Comparison of ENCODE assay signal across 21 cellular contexts in genomic region chr17:72175263-72175662, GRCh38. TPM values are rescaled to one million over a fixed set of nuclear protein-coding genes. Genes with fewer than 3 reads are reported as not detected.
DNase-seq lines count a peak whose midpoint lies in the region; ATAC-seq and TF ChIP-seq lines count a peak whose summit lies in the region.
"Had no signal": no experiment of that assay in that cellular context is flagged by ENCODE, and none has a peak within 500 bp of the region (broad histone marks: within the 10 kb centered on the region; RNA-seq: fewer than 3 reads in every experiment).

No MANE protein-coding gene starts in this region.

- H3K36me3 ChIP-seq in body of pancreas (replicated peaks in 1 of 2; ENCODE audit: insufficient read depth in 1 of 2, low read depth in 2 of 2) (no peaks in the 10 kb centered on the region), neuronal stem cell (replicated peaks in 1 of 2; ENCODE audit: control insufficient read depth in 2 of 2, insufficient read depth in 2 of 2, low read length in 2 of 2) (no peaks in the 10 kb centered on the region)
- H3K36me3 ChIP-seq: HAP-1 had no signal

- DNase-seq in COLO668 (lab: John Stamatoyannopoulos, UW; ENCODE audit: unreplicated experiment) (peak; percentile 13), NCI-H69 (lab: John Stamatoyannopoulos, UW) (peak; percentile 71), body of pancreas (peak in 1 of 4 donors; percentile 36), neuronal stem cell (ENCODE audit: low spot score) (no peak), NK-92 (lab: John Stamatoyannopoulos, UW; ENCODE audit: unreplicated experiment) (no peak), mucosa of gallbladder (ENCODE audit: low spot score) (no peak), NCI-H187 (lab: John Stamatoyannopoulos, UW) (no peak)
- no peak for DNase-seq in activated T-cell treated with anti-CD3 and anti-CD28 coated beads, Interleukin-2, amount 50 U/mL, for 48 hours
- DNase-seq: ACHN; AML-193; NCI-H1417; NCI-H187 treated with DMSO at 0.1 percent for 48 hours; NCI-H2227 treated with DMSO at 0.1 percent for 48 hours; NK-92 treated with Interleukin-12 subunit alpha and Interleukin-12 subunit beta, amount 100 ng/mL, for 24 hours; SHP77 treated with DMSO at 0.1 percent for 48 hours; T-cell had no signal

- ATAC-seq in body of pancreas = no peak
- ATAC-seq: K562, SK-N-SH treated with all-trans-retinoic acid at 6 μM for 48 hours, T-cell had no signal

- no peaks in the 10 kb centered on the region for H3K9me3 ChIP-seq in body of pancreas
- no peaks in the 10 kb centered on the region for H3K9me3 ChIP-seq in neuronal stem cell (replicated peaks in 1 of 2; ENCODE audit: control insufficient read depth in 2 of 2, insufficient read depth in 1 of 2, low read depth in 1 of 2, low read length in 2 of 2)
- H3K9me3 ChIP-seq: HAP-1 had no signal

- no peak overlapping the region for H4K91ac ChIP-seq in neuronal stem cell (ENCODE audit: low read depth, low read length, poor library complexity)

- no peak overlapping the region for H3K9ac ChIP-seq in neuronal stem cell (ENCODE audit: low read depth, low read length, poor library complexity)

- intact Hi-C loops in body of pancreas (cut with DNase I) = no loop called here

- H2BK120ac ChIP-seq in neuronal stem cell (ENCODE audit: low read depth, low read length) = no peak overlapping the region

- H3K27me3 ChIP-seq in body of pancreas = no peaks in the 10 kb centered on the region
- H3K27me3 ChIP-seq in neuronal stem cell (ENCODE audit: control insufficient read depth in 3 of 3, insufficient read depth in 3 of 3, low read depth in 1 of 3, low read length in 3 of 3) = no peaks in the 10 kb centered on the region

- H3K4ac ChIP-seq in neuronal stem cell (ENCODE audit: low read length) = no peak overlapping the region

- peak overlapping the region; percentile 24 for H2BK15ac ChIP-seq in neuronal stem cell (ENCODE audit: low read length)

- peak overlapping the region; percentile 49 for H2BK5ac ChIP-seq in neuronal stem cell (ENCODE audit: low read length)

- no peak overlapping the region for H3K4me3 ChIP-seq in body of pancreas
- no peak overlapping the region for H3K4me3 ChIP-seq in neuronal stem cell (ENCODE audit: low read length in 2 of 2)
- H3K4me3 ChIP-seq: HAP-1, K562 had no signal

- no peak overlapping the region for H2AK5ac ChIP-seq in neuronal stem cell (ENCODE audit: low read depth, low read length)

- 83 to 92% methylated on average over 4 of the region's 4 CpGs for WGBS in body of pancreas, 2 donors
- no CpG with 5 or more reads among the region's 4 CpGs for WGBS in neuronal stem cell (ENCODE audit: extremely low coverage in 2 of 2, insufficient read length in 2 of 2, insufficient replicate concordance in 1 of 2), 2 donors

- H2BK12ac ChIP-seq in neuronal stem cell (ENCODE audit: low read length) = no peak overlapping the region

- H3K4me1 ChIP-seq in body of pancreas (peaks cover 10% of the 10 kb centered on the region), neuronal stem cell (ENCODE audit: control insufficient read depth in 2 of 2, insufficient read depth in 1 of 2, low read depth in 1 of 2, low read length in 2 of 2) (peaks cover 0 to 7% of the 10 kb centered on the region in 2 donors)
- H3K4me1 ChIP-seq: HAP-1 had no signal

- H3K79me1 ChIP-seq in neuronal stem cell (ENCODE audit: low read depth, low read length) = no peaks in the 10 kb centered on the region

- H4K8ac ChIP-seq in neuronal stem cell (ENCODE audit: low read depth, low read length) = no peak overlapping the region

- H3K27ac ChIP-seq in body of pancreas (peak overlapping the region in 3 of 4 donors; percentile 40 to 51 (median 43)), neuronal stem cell (replicated peaks; ENCODE audit: low read length) (no peak overlapping the region)
- H3K27ac ChIP-seq: C4-2B had no signal

- no peak overlapping the region for H2AFZ ChIP-seq in neuronal stem cell (ENCODE audit: low read length)

- H3K18ac ChIP-seq in neuronal stem cell (ENCODE audit: low read length) = peak overlapping the region; percentile 29

- H3K4me2 ChIP-seq in neuronal stem cell (ENCODE audit: insufficient read depth, low read length, poor library complexity, severe bottlenecking) = no peak overlapping the region

- no peak overlapping the region for H3K14ac ChIP-seq in neuronal stem cell (ENCODE audit: low read length)

- H3K23ac ChIP-seq in neuronal stem cell (ENCODE audit: low read depth, low read length, poor library complexity) = no peak overlapping the region

- no peak for TF ChIP-seq POLR2A in body of pancreas (IDR thresholded peaks at IDR 0.05)

- TF ChIP-seq CTCF in body of pancreas (IDR thresholded peaks at IDR 0.05) = no peak

RNA-seq across cellular contexts. Expression of gene SOX9, which starts 54.4 kb away (rescaled TPM):
- total RNA-seq in body of pancreas (10 to 100 TPM; 35.8 to 47.5 TPM), mucosa of gallbladder (67.0 TPM)
- 65.2 TPM for polyA plus RNA-seq in neuronal stem cell (2013, experiment 1 of 2)
- 69.2 TPM for polyA plus RNA-seq in neuronal stem cell (2013, experiment 2 of 2)
- total RNA-seq: OCI-LY7 had no signal
- polyA plus RNA-seq: K562 had no signal

Comparison
In these comparisons a context has a peak if more than half of its experiments do, and no peak if none do; other contexts are left out.
1. DNase-seq: peak in COLO668 (single experiment) and NCI-H69 (single experiment); none in neuronal stem cell (single experiment), NK-92 (single experiment), activated T-cell treated with anti-CD3 and anti-CD28 coated beads, Interleukin-2, amount 50 U/mL, for 48 hours (0 of 2), mucosa of gallbladder (single experiment) and NCI-H187 (0 of 2).